ENCODE assay signal across 8 cellular contexts in the genomic region with DNA sequence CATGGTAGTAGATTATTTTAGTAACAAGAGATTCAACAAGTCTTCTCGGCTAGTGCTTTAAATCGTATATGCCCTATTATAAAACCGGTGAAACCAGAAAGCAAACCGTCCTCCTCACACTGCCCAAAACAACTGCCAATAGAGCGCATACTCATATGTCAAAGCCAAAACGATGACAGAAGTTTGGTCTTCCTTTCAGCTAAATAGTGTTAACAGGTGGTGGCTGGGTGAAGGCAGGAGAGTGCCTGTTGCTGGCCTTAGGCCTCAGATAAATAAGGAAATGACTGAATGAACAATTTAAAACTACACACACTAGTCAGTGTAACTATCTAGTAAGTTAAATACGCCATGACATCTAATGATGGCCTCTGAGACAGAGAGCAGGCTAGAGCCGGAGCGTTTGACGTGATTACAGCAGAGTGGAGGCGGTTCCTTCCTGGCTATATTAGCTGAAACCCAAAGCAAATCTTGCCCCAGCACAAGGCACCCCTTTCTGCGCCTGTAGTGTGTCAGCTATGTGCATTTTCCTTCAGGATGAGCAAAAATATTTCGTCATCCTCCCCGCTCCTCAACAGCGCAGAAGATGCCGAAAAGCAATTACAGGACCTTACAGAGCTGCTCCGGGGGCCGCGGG. TPM values are rescaled to one million over a fixed set of nuclear protein-coding genes. Genes with fewer than 3 reads are reported as not detected.
DNase-seq lines count a peak whose midpoint lies in the region; ATAC-seq and TF ChIP-seq lines count a peak whose summit lies in the region.

No MANE protein-coding gene starts in this region.

- H2AFZ ChIP-seq in parathyroid adenoma, result peak overlapping the region; percentile 73

- no peaks in the 10 kb centered on the region for H3K4me1 Mint-ChIP-seq in glutamatergic neuron (ENCODE audit: low read depth, unreplicated experiment)
- no peaks in the 10 kb centered on the region for H3K4me1 Mint-ChIP-seq in activated naive CD4-positive, alpha-beta T cell treated with anti-CD3 and anti-CD28 coated beads, Interleukin-2, amount 10 ng/mL, durations not matched to agents 7 days and 5 days

- H3K36me3 ChIP-seq in parathyroid adenoma (ENCODE audit: control insufficient read depth, insufficient read depth, low read length), result no peaks in the 10 kb centered on the region

- H3K9me3 Mint-ChIP-seq in glutamatergic neuron (ENCODE audit: unreplicated experiment), result peaks cover 6% of the 10 kb centered on the region
- H3K9me3 Mint-ChIP-seq in activated naive CD4-positive, alpha-beta T cell treated with anti-CD3 and anti-CD28 coated beads, Interleukin-2, amount 10 ng/mL, durations not matched to agents 7 days and 5 days, result peaks cover 17% of the 10 kb centered on the region

- no peak for ATAC-seq in GM18909 (IDR thresholded peaks at IDR 0.05; ENCODE audit: poor library complexity, unreplicated experiment)

- peak; percentile 80 for DNase-seq in DMS53 treated with DMSO at 0.1 percent for 48 hours (lab: John Stamatoyannopoulos, UW; ENCODE audit: unreplicated experiment)
- peak; percentile 49 for DNase-seq in NCI-H748 treated with DMSO at 0.1 percent for 48 hours (lab: John Stamatoyannopoulos, UW)
- DNase-seq in glutamatergic neuron, result no peak
- no peak for DNase-seq in cortex of kidney (lab: John Stamatoyannopoulos, UW)
- no peak for DNase-seq in NCI-H2196 (lab: John Stamatoyannopoulos, UW; ENCODE audit: unreplicated experiment)
- no peak for DNase-seq in activated naive CD4-positive, alpha-beta T cell treated with anti-CD3 and anti-CD28 coated beads, Interleukin-2, amount 10 ng/mL, durations not matched to agents 7 days and 5 days

- peak overlapping the region; percentile 69 for H3K4me3 ChIP-seq in parathyroid adenoma (ENCODE audit: low read depth, low read length)

- H3K4me1 ChIP-seq in parathyroid adenoma, result no peaks in the 10 kb centered on the region

- peak overlapping the region; percentile 58 for H3K27ac ChIP-seq in parathyroid adenoma

- no peak for TF ChIP-seq CTCF in glutamatergic neuron (IDR thresholded peaks at IDR 0.05; ENCODE audit: partially characterized antibody, unreplicated experiment)
- no peak for TF ChIP-seq CTCF in parathyroid adenoma (IDR thresholded peaks at IDR 0.05)

- peak overlapping the region; percentile 86 for H3K4me2 ChIP-seq in parathyroid adenoma (ENCODE audit: low read length)

- peak overlapping the region; percentile 79 for H3K4me3 Mint-ChIP-seq in glutamatergic neuron (ENCODE audit: unreplicated experiment)
- no peak overlapping the region for H3K4me3 Mint-ChIP-seq in activated naive CD4-positive, alpha-beta T cell treated with anti-CD3 and anti-CD28 coated beads, Interleukin-2, amount 10 ng/mL, durations not matched to agents 7 days and 5 days

- peaks cover 24% of the 10 kb centered on the region for H3K36me3 Mint-ChIP-seq in glutamatergic neuron (ENCODE audit: unreplicated experiment)
- H3K36me3 Mint-ChIP-seq in activated naive CD4-positive, alpha-beta T cell treated with anti-CD3 and anti-CD28 coated beads, Interleukin-2, amount 10 ng/mL, durations not matched to agents 7 days and 5 days, result peaks cover 3% of the 10 kb centered on the region

- no peaks in the 10 kb centered on the region for H3K9me3 ChIP-seq in parathyroid adenoma (ENCODE audit: control insufficient read depth, low read length)

- peaks cover 7% of the 10 kb centered on the region for H3K27me3 Mint-ChIP-seq in glutamatergic neuron (ENCODE audit: unreplicated experiment)
- peaks cover 49% of the 10 kb centered on the region for H3K27me3 Mint-ChIP-seq in activated naive CD4-positive, alpha-beta T cell treated with anti-CD3 and anti-CD28 coated beads, Interleukin-2, amount 10 ng/mL, durations not matched to agents 7 days and 5 days

- H3K9ac ChIP-seq in parathyroid adenoma, result no peak overlapping the region

- H3K27me3 ChIP-seq in parathyroid adenoma (ENCODE audit: control insufficient read depth, insufficient read depth, low read length), result no peaks in the 10 kb centered on the region

- H3K27ac Mint-ChIP-seq in glutamatergic neuron (ENCODE audit: unreplicated experiment), result peak overlapping the region; percentile 48
- H3K27ac Mint-ChIP-seq in activated naive CD4-positive, alpha-beta T cell treated with anti-CD3 and anti-CD28 coated beads, Interleukin-2, amount 10 ng/mL, durations not matched to agents 7 days and 5 days, result no peak overlapping the region

- H3K79me2 ChIP-seq in parathyroid adenoma, result peaks cover 18% of the 10 kb centered on the region

- CTCF ChIA-PET in activated naive CD4-positive, alpha-beta T cell treated with anti-CD3 and anti-CD28 coated beads, Interleukin-2, amount 10 ng/mL, durations not matched to agents 7 days and 5 days (lab: Charles Lee), result no interaction called here

RNA-seq across cellular contexts. Expression of a gene that starts 1.6 kb away (rescaled TPM):
- total RNA-seq in glutamatergic neuron (ENCODE audit: unreplicated experiment), result 1.3 TPM

Comparison
In these comparisons a context has a peak if more than half of its experiments do, and no peak if none do; other contexts are left out.
1. DNase-seq: peak in DMS53 treated with DMSO at 0.1 percent for 48 hours (single experiment) and NCI-H748 treated with DMSO at 0.1 percent for 48 hours (single experiment); none in glutamatergic neuron (single experiment), cortex of kidney (single experiment), NCI-H2196 (single experiment) and activated naive CD4-positive, alpha-beta T cell treated with anti-CD3 and anti-CD28 coated beads, Interleukin-2, amount 10 ng/mL, durations not matched to agents 7 days and 5 days (single experiment).